In genomic region chr16:84648595-84649510, GRCh38 we compare ENCODE assay signal across 8 cellular contexts. TPM values are rescaled to one million over a fixed set of nuclear protein-coding genes. Genes with fewer than 3 reads are reported as not detected.
DNase-seq lines count a peak whose midpoint lies in the region; ATAC-seq, FAIRE-seq and TF ChIP-seq lines count a peak whose summit lies in the region.

No MANE protein-coding gene starts in this region.

- peaks cover 21% of the 10 kb centered on the region for H3F3A ChIP-seq in SK-N-SH (replicated peaks; ENCODE audit: insufficient read depth)

- peaks cover 6 to 14% of the 10 kb centered on the region in 2 experiments; a peak in 2 of 4 replicates for H3K4me1 ChIP-seq in SK-N-SH (ENCODE audit: control insufficient read depth in 1 of 2, insufficient read depth in 2 of 2, low read depth in 1 of 2, low read length in 1 of 2)
- H3K4me1 ChIP-seq in kidney (ENCODE audit: control insufficient read depth in 1 of 2, insufficient read depth in 1 of 2, low read depth in 1 of 2, low read length in 2 of 2): peaks cover 6 to 12% of the 10 kb centered on the region in 2 donors

- H3K9me2 ChIP-seq in SK-N-SH: no peaks in the 10 kb centered on the region

- H3K36me3 ChIP-seq in SK-N-SH (replicated peaks in 1 of 2; ENCODE audit: control insufficient read depth in 1 of 2, insufficient read depth in 2 of 2, low read length in 1 of 2) (peaks cover 8 to 17% of the 10 kb centered on the region in 2 experiments), kidney (ENCODE audit: control insufficient read depth in 1 of 2, insufficient read depth in 2 of 2, low read length in 2 of 2) (peaks cover 5 to 16% of the 10 kb centered on the region in 2 donors)

- H3K4me2 ChIP-seq in SK-N-SH: peak overlapping the region; percentile 96

- peaks cover 10% of the 10 kb centered on the region for H4K20me1 ChIP-seq in SK-N-SH (ENCODE audit: insufficient read depth)

- H3K4me3 ChIP-seq in SK-N-SH (ENCODE audit: low read depth in 2 of 2, low read length in 1 of 2): peak overlapping the region; percentile 65 to 74
- peak overlapping the region; percentile 77 to 83 for H3K4me3 ChIP-seq in kidney (ENCODE audit: low read length in 2 of 2)

- H3K27ac ChIP-seq in SK-N-SH (ENCODE audit: low read depth in 2 of 2, low read length in 1 of 2): no peak overlapping the region
- peak overlapping the region; percentile 81 to 85 for H3K27ac ChIP-seq in kidney (ENCODE audit: low read depth in 2 of 2, low read length in 2 of 2)

- no peak for TF ChIP-seq EP300 in SK-N-SH (IDR thresholded peaks at IDR 0.05; ENCODE audit: borderline replicate concordance in 1 of 2, low read depth in 1 of 2, low read length in 1 of 2)

- H3K9me3 ChIP-seq in SK-N-SH (no peaks in the 10 kb centered on the region), kidney (ENCODE audit: control insufficient read depth in 1 of 2, low read length in 2 of 2) (no peaks in the 10 kb centered on the region)

- 34% methylated on average over 20 of the region's 96 CpGs for WGBS in SK-N-SH (ENCODE audit: low lambda C conversion rate)

- no peak for TF ChIP-seq RAD21 in SK-N-SH (IDR thresholded peaks at IDR 0.05; ENCODE audit: low read length)

- no peaks in the 10 kb centered on the region for H3K27me3 ChIP-seq in SK-N-SH (ENCODE audit: insufficient read depth)

- H3K79me2 ChIP-seq in SK-N-SH (ENCODE audit: insufficient read depth): peaks cover 42% of the 10 kb centered on the region; the same call in 1 of the 2 replicates

- POLR2A ChIA-PET in SK-N-SH (lab: Yijun Ruan, JAX): interaction anchor here (1.2 kb wide), 1 partner anchor 19 kb away, joined by 3 read pairs; no protein-coding TSS in a partner anchor

- no peak for TF ChIP-seq CTCF in SK-N-SH (IDR thresholded peaks at IDR 0.05)
- no peak for TF ChIP-seq CTCF in kidney (IDR thresholded peaks at IDR 0.05; ENCODE audit: borderline replicate concordance, extremely low read depth, insufficient read depth)

- intact Hi-C loops in kidney (cut with DNase I): no loop called here

- in situ Hi-C loops in T47D (cut with HindIII; ENCODE audit: low pct_unique_long_range_greater_than_20kb, low sequenced_read_pairs): no loop called here

- FAIRE-seq in kidney (lab: Jason Lieb, UNC): no peak

- ATAC-seq in SK-N-SH treated with all-trans-retinoic acid at 6 μM for 48 hours (no peak), HG02981 (IDR thresholded peaks at IDR 0.05; ENCODE audit: unreplicated experiment) (peak; percentile 63)

- CTCF ChIA-PET in SK-N-SH (lab: Yijun Ruan, JAX): interaction anchor here (0.6 to 6.4 kb wide), 10 partner anchors 13 to 222 kb away, joined by 3 to 33 read pairs (median 3); no protein-coding TSS in a partner anchor

- peak; percentile 79 for DNase-seq in SK-N-SH
- peak; percentile 23 to 49 (median 26) for DNase-seq in T-helper 1 cell
- DNase-seq in T47D (ENCODE audit: low read depth in 1 of 2, low spot score in 1 of 2): peak; percentile 54 to 95
- peak; percentile 88 for DNase-seq in kidney
- peak; percentile 47 for DNase-seq in stimulated activated CD4-positive, alpha-beta T cell treated with anti-CD3 and anti-CD28 coated beads, Interleukin-4, amount 100 ng/mL, for 1 hour
- no peak for DNase-seq in globus pallidus (ENCODE audit: low spot score)

- 0 out of 2 replicates have a peak overlapping the region, but pooled peaks have one; percentile 8 for H2AFZ ChIP-seq in SK-N-SH (ENCODE audit: low read depth)

- peak overlapping the region; percentile 66 for H3K9ac ChIP-seq in SK-N-SH
- peak overlapping the region; percentile 82 to 94 for H3K9ac ChIP-seq in kidney (ENCODE audit: low read length in 2 of 2)

TF ChIP-seq in SK-N-SH, 30 proteins besides CTCF, POLR2A, EP300 and RAD21 (continues in another document):
- TF ChIP-seq EZH2phosphoT487 (IDR thresholded peaks at IDR 0.05; ENCODE audit: borderline replicate concordance, low read depth) (no peak), USF1 (IDR thresholded peaks at IDR 0.05; ENCODE audit: borderline replicate concordance, low read depth) (no peak), CHD2 (IDR thresholded peaks at IDR 0.05; ENCODE audit: low read length, partially characterized antibody) (no peak), RCOR1 (IDR thresholded peaks at IDR 0.05; ENCODE audit: low read length) (no peak), MXI1 (IDR thresholded peaks at IDR 0.05; ENCODE audit: low read depth, low read length) (no peak), NFIC (IDR thresholded peaks at IDR 0.05; ENCODE audit: borderline replicate concordance) (no peak), NRF1 (IDR thresholded peaks at IDR 0.05; ENCODE audit: low read depth, low read length) (no peak), USF2 (IDR thresholded peaks at IDR 0.05; ENCODE audit: borderline replicate concordance, low read depth, low read length) (no peak), POLR2AphosphoS5 (IDR thresholded peaks at IDR 0.05; ENCODE audit: low read depth, low read length) (no peak), FOXM1 (IDR thresholded peaks at IDR 0.05; ENCODE audit: low read depth) (no peak)

TF ChIP-seq in SK-N-SH treated with all-trans-retinoic acid at 6 μM for 48 hours, 23 proteins besides CTCF, POLR2A, EP300 and RAD21:
- no peak for TF ChIP-seq CREB5 (CRISPR knock-in tag; IDR thresholded peaks at IDR 0.05; ENCODE audit: low read depth)
- no peak for TF ChIP-seq ZNF8 (CRISPR knock-in tag; IDR thresholded peaks at IDR 0.05)
- no peak for TF ChIP-seq TCF4 (CRISPR knock-in tag; IDR thresholded peaks at IDR 0.05; ENCODE audit: borderline replicate concordance)
- no peak for TF ChIP-seq PPARA (CRISPR knock-in tag; IDR thresholded peaks at IDR 0.05; ENCODE audit: borderline replicate concordance)
- TF ChIP-seq ZC3H10 (CRISPR knock-in tag; IDR thresholded peaks at IDR 0.05): no peak
- TF ChIP-seq SNAI2 (CRISPR knock-in tag; IDR thresholded peaks at IDR 0.05): no peak
- no peak for TF ChIP-seq ISL1 (CRISPR knock-in tag; IDR thresholded peaks at IDR 0.05)

RNA-seq across cellular contexts. Expression of gene KLHL36, which starts 0.5 kb away (rescaled TPM):
- polyA plus RNA-seq in SK-N-SH (2012; rRNA removed) (39.8 and 43.3 TPM in 2 replicates), kidney (ENCODE audit: insufficient read depth, low read depth, low replicate concordance) (13.7 TPM)
- polyA plus RNA-seq in SK-N-SH (2012; cell fraction: cytosol; rRNA removed): 17.4 and 26.1 TPM in 2 replicates
- polyA plus RNA-seq in SK-N-SH (2012; cell fraction: nucleus; rRNA removed): 94.5 and 97.9 TPM in 2 replicates
- total RNA-seq in kidney: 76.6 TPM

RNA-seq across cellular contexts. Expression of gene COTL1, which starts 31.0 kb away (rescaled TPM):
- polyA plus RNA-seq in SK-N-SH (2012; rRNA removed) (59.5 and 91.6 TPM in 2 replicates), kidney (ENCODE audit: insufficient read depth, low read depth, low replicate concordance) (136 TPM)
- 99.1 and 101 TPM in 2 replicates for polyA plus RNA-seq in SK-N-SH (2012; cell fraction: cytosol; rRNA removed)
- polyA plus RNA-seq in SK-N-SH (2012; cell fraction: nucleus; rRNA removed): 72.6 and 94.3 TPM in 2 replicates
- 122 TPM for total RNA-seq in kidney

RNA-seq across cellular contexts. Expression of gene USP10, which starts 50.9 kb away (rescaled TPM):
- 41.6 and 49.2 TPM in 2 replicates for polyA plus RNA-seq in SK-N-SH (2012; rRNA removed)
- 27.1 and 31.0 TPM in 2 replicates for polyA plus RNA-seq in SK-N-SH (2012; cell fraction: cytosol; rRNA removed)
- polyA plus RNA-seq in SK-N-SH (2012; cell fraction: nucleus; rRNA removed): 103 and 133 TPM in 2 replicates
- 79.5 TPM for total RNA-seq in kidney
- polyA plus RNA-seq in kidney (ENCODE audit: insufficient read depth, low read depth, low replicate concordance): 36.8 TPM

Comparison
In these comparisons a context has a peak if more than half of its experiments do, and no peak if none do; other contexts are left out.
1. H3K27ac ChIP-seq: peak in kidney (2 of 2); none in SK-N-SH (0 of 2).